Comparison of ENCODE assay signal across 23 cellular contexts in the genomic region with DNA sequence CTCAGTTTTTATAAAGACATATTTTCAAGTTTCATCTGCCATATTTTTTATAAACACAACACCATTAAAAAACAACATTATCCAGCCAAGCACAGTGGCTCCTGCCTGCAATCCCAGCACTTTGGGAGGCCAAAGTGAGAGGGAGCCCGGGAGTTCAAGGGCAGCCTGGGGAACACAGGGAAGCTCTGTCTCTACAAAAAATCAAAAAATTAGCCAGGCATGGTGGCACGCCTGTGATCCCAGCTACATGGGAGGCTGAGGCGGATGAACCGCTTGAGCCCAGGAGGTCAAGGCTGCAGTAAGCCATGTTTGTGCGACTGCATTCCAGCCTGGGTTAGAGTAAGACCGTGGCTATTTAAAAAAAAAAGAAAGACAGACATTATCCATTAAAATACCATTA.
"Had no signal": no experiment of that assay in that cellular context is flagged by ENCODE, and none has a peak within 500 bp of the region (broad histone marks: within the 10 kb centered on the region; RNA-seq: fewer than 3 reads in every experiment).

No MANE protein-coding gene starts in this region.

- H3K4me2 ChIP-seq: KMS-11 had no signal

- H3K4me1 ChIP-seq: SJSA1 had no signal

- FAIRE-seq: K562, RCC 7860 had no signal

- H3K9ac ChIP-seq: KMS-11 had no signal

- H3K4me3 Mint-ChIP-seq: IgD-negative memory B cell had no signal

- H3K27me3 ChIP-seq: SJSA1 had no signal

- DNase-seq: Kasumi-1, MM.1S, NCI-H1092 treated with DMSO at 0.1 percent for 48 hours, NCI-H1436, NCI-H187, NCI-H2029, NCI-H2081 treated with DMSO at 0.1 percent for 48 hours, NCI-H2171, NCI-H226, NCI-H446, NCI-H510A, NCI-H524 treated with DMSO at 0.1 percent for 48 hours, NCI-H69, NCI-H774, Right ventricle myocardium superior, RPMI8226, SIG-M5 had no signal

- H3K27ac ChIP-seq: KMS-11, SJSA1, SK-N-MC had no signal

- H3K9me3 Mint-ChIP-seq: IgD-negative memory B cell had no signal

- H3K4me3 ChIP-seq: K562, SJSA1, SK-N-MC had no signal

- H3K27me3 Mint-ChIP-seq: IgD-negative memory B cell had no signal

- H3K9me3 ChIP-seq: SJSA1 had no signal
